ENCODE assay signal across 8 cellular contexts in genomic region chr11:76371170-76371569, GRCh38. TPM values are rescaled to one million over a fixed set of nuclear protein-coding genes. Genes with fewer than 3 reads are reported as not detected.
DNase-seq lines count a peak whose midpoint lies in the region; ATAC-seq and TF ChIP-seq lines count a peak whose summit lies in the region.

No MANE protein-coding gene starts in this region.

- POLR2A ChIA-PET in PC-9 (lab: Charles Lee; ENCODE audit: unreplicated experiment) = interaction anchor here (0.5 kb wide), 1 partner anchor 58 kb away, joined by 3 read pairs; no protein-coding TSS in a partner anchor

- no peak for TF ChIP-seq CTCF in chondrocyte (IDR thresholded peaks at IDR 0.05)
- no peak for TF ChIP-seq CTCF in PC-9 (conservative IDR thresholded peaks at IDR 0.05)

- H3K27me3 Mint-ChIP-seq in chondrocyte (ENCODE audit: low read depth) = no peaks in the 10 kb centered on the region

- no peak overlapping the region for H3K4me3 Mint-ChIP-seq in chondrocyte (ENCODE audit: unreplicated experiment)

- H3K4me1 ChIP-seq in PC-9 (replicated peaks; ENCODE audit: insufficient read depth) = peaks cover 5% of the 10 kb centered on the region; the same call in 1 of the 2 replicates

- BruUV-seq in PC-9 (replicated peaks; lab: Mats Ljungman, UMichigan) = no TSS peak

- H4K20me1 ChIP-seq in PC-9 (ENCODE audit: insufficient read depth) = peaks cover 54% of the 10 kb centered on the region

- intact Hi-C loops in PC-9 (cut with micrococcal nuclease; ENCODE audit: unreplicated experiment) = no loop called here

- H3K36me3 Mint-ChIP-seq in chondrocyte (ENCODE audit: low read depth) = no peaks in the 10 kb centered on the region

- no peak overlapping the region for H3K27ac ChIP-seq in PC-9

- peaks cover 4% of the 10 kb centered on the region; the same call in 1 of the 2 replicates for H3F3A ChIP-seq in PC-9 (ENCODE audit: insufficient read depth, low read depth)

- no peaks in the 10 kb centered on the region for H3K27me3 ChIP-seq in PC-9 (ENCODE audit: insufficient read depth, low read depth)

- no peaks in the 10 kb centered on the region for H3K36me3 ChIP-seq in PC-9 (ENCODE audit: low read depth)

- H2AFZ ChIP-seq in PC-9 = no peak overlapping the region

- no peaks in the 10 kb centered on the region for H3K9me3 ChIP-seq in PC-9 (ENCODE audit: insufficient read depth, low read depth)

- peak overlapping the region; percentile 76 for H3K27ac Mint-ChIP-seq in chondrocyte (ENCODE audit: unreplicated experiment)

- DNase-seq in activated naive CD4-positive, alpha-beta T cell treated with Interleukin-2 at 50 U/mL for 16 hours = peak; percentile 34
- no peak for DNase-seq in activated naive CD4-positive, alpha-beta T cell (lab: John Stamatoyannopoulos, UW)
- DNase-seq in MV-4-11 (lab: John Stamatoyannopoulos, UW) = peak; percentile 51
- no peak for DNase-seq in chondrocyte (ENCODE audit: low spot score)
- DNase-seq in stimulated activated CD4-positive, alpha-beta T cell treated with anti-CD3 and anti-CD28 coated beads, Interleukin-4, amount 100 ng/mL, for 1 hour = peak; percentile 21
- DNase-seq in GF-D8 (lab: John Stamatoyannopoulos, UW) = no peak
- DNase-seq in PC-9 = no peak

- no peaks in the 10 kb centered on the region for H3K9me3 Mint-ChIP-seq in chondrocyte (ENCODE audit: low read depth)

- peaks cover 97% of the 10 kb centered on the region for H3K79me2 ChIP-seq in PC-9 (ENCODE audit: low read depth)

- no peak overlapping the region for H3K4me3 ChIP-seq in PC-9

- H3K9me2 ChIP-seq in PC-9 (ENCODE audit: insufficient read depth) = no peaks in the 10 kb centered on the region

- H3K4me2 ChIP-seq in PC-9 = no peak overlapping the region

- H3K4me1 Mint-ChIP-seq in chondrocyte (ENCODE audit: low read depth) = peaks cover 36% of the 10 kb centered on the region

- CTCF ChIA-PET in PC-9 (lab: Charles Lee) = no interaction called here

- ATAC-seq in GM19328 (IDR thresholded peaks at IDR 0.05; ENCODE audit: unreplicated experiment) = no peak

RNA-seq across cellular contexts. Expression of gene THAP12, which starts 9.8 kb away (rescaled TPM):
- total RNA-seq in chondrocyte (30.1 to 32.8 TPM (median 31.7 TPM) in 3 replicates), PC-9 (2021) (47.0 and 52.3 TPM in 2 replicates)

RNA-seq across cellular contexts. Expression of gene GVQW3, which starts 10.0 kb away (rescaled TPM):
- total RNA-seq in chondrocyte = 1.9 to 3.9 TPM (median 3.0 TPM) in 3 replicates
- total RNA-seq in PC-9 (2021) = 11.1 and 12.5 TPM in 2 replicates

Comparison
In these comparisons a context has a peak if more than half of its experiments do, and no peak if none do; other contexts are left out.
1. DNase-seq: peak in activated naive CD4-positive, alpha-beta T cell treated with Interleukin-2 at 50 U/mL for 16 hours (single experiment), MV-4-11 (single experiment) and stimulated activated CD4-positive, alpha-beta T cell treated with anti-CD3 and anti-CD28 coated beads, Interleukin-4, amount 100 ng/mL, for 1 hour (single experiment); none in activated naive CD4-positive, alpha-beta T cell (0 of 4), chondrocyte (single experiment), GF-D8 (single experiment) and PC-9 (0 of 2).